1 cellular context compared by ENCODE assay signal in the genomic region with DNA sequence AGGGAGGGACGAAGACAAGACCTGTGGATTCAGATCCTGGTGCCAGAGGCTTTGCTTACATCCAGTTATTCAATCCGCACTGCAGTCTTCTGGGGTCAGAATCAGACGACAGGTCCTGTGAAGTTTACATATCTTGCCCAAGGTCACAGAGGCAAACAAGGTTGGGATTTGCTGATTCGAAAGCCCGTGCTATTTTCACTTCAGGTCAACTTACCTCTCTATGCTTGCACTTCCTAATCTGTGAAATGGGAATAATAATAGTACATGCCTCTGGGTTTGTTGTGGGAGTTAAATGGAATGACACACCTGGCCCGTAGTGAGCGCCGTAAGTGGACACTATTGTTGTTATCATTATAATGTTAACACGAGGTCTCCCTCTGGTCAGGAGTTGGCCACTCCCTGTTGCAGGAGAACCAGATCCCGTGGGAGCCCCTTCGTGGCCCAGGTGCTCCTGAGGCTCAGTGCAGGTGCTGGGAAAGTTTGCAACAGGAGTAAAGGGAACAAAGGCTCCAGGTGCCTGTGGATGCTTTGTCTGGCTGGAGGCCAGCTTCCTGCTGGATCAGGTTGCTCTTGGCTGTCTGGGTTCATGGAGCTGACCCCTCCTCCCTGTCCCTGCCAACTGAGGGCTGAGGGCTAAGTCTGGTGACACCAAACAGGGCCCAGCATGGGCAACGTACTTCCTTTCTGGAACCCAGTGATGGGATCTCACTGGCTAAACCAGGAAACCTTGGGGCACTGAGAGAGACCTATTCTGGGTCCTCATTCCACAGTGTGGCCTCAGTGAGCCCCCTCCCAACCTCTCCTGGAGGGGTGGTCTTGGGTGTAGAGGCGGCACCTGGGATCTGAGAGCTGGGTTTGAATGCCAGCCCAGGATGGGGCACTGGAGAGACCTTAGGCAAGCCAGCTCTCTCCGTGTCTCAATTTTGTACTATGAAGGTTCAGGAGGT.
TF ChIP-seq lines count a peak whose summit lies in the region.

No MANE protein-coding gene starts in this region.

TF ChIP-seq in K562, 482 proteins besides CTCF, POLR2A, EP300 and RAD21:
- TF ChIP-seq HNRNPK (IDR thresholded peaks at IDR 0.05; ENCODE audit: low read depth, low read length, poor library complexity, severe bottlenecking) (no peak), HMGN3 (IDR thresholded peaks at IDR 0.05; ENCODE audit: borderline replicate concordance, extremely low read depth, insufficient read length, low read depth, low read length) (no peak), FOXJ2 (tag; IDR thresholded peaks at IDR 0.05) (no peak), ESRRA (IDR thresholded peaks at IDR 0.05; ENCODE audit: borderline replicate concordance, low read depth) (0 out of 2 replicates have a peak, but pooled peaks have one; percentile 19), CHD2 (IDR thresholded peaks at IDR 0.05; ENCODE audit: low read depth, low read length) (no peak), CAMTA2 (CRISPR knock-in tag; conservative IDR thresholded peaks at IDR 0.05) (no peak), FOXK2 (conservative IDR thresholded peaks at IDR 0.05 in 1 of 2, IDR thresholded peaks at IDR 0.05 in 1 of 2; ENCODE audit: low read depth in 2 of 2) (no peak), KDM1A (IDR thresholded peaks at IDR 0.05) (peak in 1 of 2 experiments; percentile 34; a peak in 1 of 4 replicates), ZNF232 (CRISPR knock-in tag; IDR thresholded peaks at IDR 0.05) (no peak), DMBX1 (CRISPR knock-in tag; IDR thresholded peaks at IDR 0.05; ENCODE audit: borderline replicate concordance) (no peak), GATA2 (CRISPR knock-in tag; IDR thresholded peaks at IDR 0.05) (no peak), NFIC (IDR thresholded peaks at IDR 0.05) (peak; percentile 55), TRIM28 (IDR thresholded peaks at IDR 0.05) (no peak), BCOR (IDR thresholded peaks at IDR 0.05) (peak; percentile 45; the same call in 1 of the 2 replicates), MTA2 (IDR thresholded peaks at IDR 0.05; ENCODE audit: low read depth) (no peak), TRIM24 (IDR thresholded peaks at IDR 0.05) (no peak), MECOM (CRISPR knock-in tag; IDR thresholded peaks at IDR 0.05) (no peak), RBM25 (IDR thresholded peaks at IDR 0.05; ENCODE audit: low read depth, low read length, severe bottlenecking) (peak; percentile 64), ZNF707 (CRISPR knock-in tag; conservative IDR thresholded peaks at IDR 0.05) (no peak), CEBPB (tag; IDR thresholded peaks at IDR 0.05) (no peak), BMI1 (IDR thresholded peaks at IDR 0.05; ENCODE audit: low read length) (no peak), ZNF785 (CRISPR knock-in tag; IDR thresholded peaks at IDR 0.05) (no peak), HNRNPUL1 (IDR thresholded peaks at IDR 0.05; ENCODE audit: low read length) (no peak)
- TF ChIP-seq, protein P1, sequence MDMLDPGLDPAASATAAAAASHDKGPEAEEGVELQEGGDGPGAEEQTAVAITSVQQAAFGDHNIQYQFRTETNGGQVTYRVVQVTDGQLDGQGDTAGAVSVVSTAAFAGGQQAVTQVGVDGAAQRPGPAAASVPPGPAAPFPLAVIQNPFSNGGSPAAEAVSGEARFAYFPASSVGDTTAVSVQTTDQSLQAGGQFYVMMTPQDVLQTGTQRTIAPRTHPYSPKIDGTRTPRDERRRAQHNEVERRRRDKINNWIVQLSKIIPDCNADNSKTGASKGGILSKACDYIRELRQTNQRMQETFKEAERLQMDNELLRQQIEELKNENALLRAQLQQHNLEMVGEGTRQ (CRISPR knock-in tag; IDR thresholded peaks at IDR 0.05), result no peak
- TF ChIP-seq, protein P2, sequence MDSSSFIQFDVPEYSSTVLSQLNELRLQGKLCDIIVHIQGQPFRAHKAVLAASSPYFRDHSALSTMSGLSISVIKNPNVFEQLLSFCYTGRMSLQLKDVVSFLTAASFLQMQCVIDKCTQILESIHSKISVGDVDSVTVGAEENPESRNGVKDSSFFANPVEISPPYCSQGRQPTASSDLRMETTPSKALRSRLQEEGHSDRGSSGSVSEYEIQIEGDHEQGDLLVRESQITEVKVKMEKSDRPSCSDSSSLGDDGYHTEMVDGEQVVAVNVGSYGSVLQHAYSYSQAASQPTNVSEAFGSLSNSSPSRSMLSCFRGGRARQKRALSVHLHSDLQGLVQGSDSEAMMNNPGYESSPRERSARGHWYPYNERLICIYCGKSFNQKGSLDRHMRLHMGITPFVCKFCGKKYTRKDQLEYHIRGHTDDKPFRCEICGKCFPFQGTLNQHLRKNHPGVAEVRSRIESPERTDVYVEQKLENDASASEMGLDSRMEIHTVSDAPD (CRISPR knock-in tag; IDR thresholded peaks at IDR 0.05), result no peak
- TF ChIP-seq, protein P3, sequence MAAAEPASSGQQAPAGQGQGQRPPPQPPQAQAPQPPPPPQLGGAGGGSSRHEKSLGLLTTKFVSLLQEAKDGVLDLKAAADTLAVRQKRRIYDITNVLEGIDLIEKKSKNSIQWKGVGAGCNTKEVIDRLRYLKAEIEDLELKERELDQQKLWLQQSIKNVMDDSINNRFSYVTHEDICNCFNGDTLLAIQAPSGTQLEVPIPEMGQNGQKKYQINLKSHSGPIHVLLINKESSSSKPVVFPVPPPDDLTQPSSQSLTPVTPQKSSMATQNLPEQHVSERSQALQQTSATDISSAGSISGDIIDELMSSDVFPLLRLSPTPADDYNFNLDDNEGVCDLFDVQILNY (CRISPR knock-in tag; IDR thresholded peaks at IDR 0.05), result no peak
- TF ChIP-seq, protein P4, sequence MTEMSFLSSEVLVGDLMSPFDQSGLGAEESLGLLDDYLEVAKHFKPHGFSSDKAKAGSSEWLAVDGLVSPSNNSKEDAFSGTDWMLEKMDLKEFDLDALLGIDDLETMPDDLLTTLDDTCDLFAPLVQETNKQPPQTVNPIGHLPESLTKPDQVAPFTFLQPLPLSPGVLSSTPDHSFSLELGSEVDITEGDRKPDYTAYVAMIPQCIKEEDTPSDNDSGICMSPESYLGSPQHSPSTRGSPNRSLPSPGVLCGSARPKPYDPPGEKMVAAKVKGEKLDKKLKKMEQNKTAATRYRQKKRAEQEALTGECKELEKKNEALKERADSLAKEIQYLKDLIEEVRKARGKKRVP (CRISPR knock-in tag; IDR thresholded peaks at IDR 0.05), result no peak
- TF ChIP-seq, protein P5, sequence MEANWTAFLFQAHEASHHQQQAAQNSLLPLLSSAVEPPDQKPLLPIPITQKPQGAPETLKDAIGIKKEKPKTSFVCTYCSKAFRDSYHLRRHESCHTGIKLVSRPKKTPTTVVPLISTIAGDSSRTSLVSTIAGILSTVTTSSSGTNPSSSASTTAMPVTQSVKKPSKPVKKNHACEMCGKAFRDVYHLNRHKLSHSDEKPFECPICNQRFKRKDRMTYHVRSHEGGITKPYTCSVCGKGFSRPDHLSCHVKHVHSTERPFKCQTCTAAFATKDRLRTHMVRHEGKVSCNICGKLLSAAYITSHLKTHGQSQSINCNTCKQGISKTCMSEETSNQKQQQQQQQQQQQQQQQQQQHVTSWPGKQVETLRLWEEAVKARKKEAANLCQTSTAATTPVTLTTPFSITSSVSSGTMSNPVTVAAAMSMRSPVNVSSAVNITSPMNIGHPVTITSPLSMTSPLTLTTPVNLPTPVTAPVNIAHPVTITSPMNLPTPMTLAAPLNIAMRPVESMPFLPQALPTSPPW (CRISPR knock-in tag; IDR thresholded peaks at IDR 0.05), result no peak
- TF ChIP-seq, protein P6, sequence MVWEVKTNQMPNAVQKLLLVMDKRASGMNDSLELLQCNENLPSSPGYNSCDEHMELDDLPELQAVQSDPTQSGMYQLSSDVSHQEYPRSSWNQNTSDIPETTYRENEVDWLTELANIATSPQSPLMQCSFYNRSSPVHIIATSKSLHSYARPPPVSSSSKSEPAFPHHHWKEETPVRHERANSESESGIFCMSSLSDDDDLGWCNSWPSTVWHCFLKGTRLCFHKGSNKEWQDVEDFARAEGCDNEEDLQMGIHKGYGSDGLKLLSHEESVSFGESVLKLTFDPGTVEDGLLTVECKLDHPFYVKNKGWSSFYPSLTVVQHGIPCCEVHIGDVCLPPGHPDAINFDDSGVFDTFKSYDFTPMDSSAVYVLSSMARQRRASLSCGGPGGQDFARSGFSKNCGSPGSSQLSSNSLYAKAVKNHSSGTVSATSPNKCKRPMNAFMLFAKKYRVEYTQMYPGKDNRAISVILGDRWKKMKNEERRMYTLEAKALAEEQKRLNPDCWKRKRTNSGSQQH (CRISPR knock-in tag; IDR thresholded peaks at IDR 0.05), result no peak
